ENCODE assay signal across 10 cellular contexts in genomic region chr2:230932556-230933511, GRCh38. TPM values are rescaled to one million over a fixed set of nuclear protein-coding genes. Genes with fewer than 3 reads are reported as not detected.
DNase-seq lines count a peak whose midpoint lies in the region; ATAC-seq and TF ChIP-seq lines count a peak whose summit lies in the region.
"Had no signal": no experiment of that assay in that cellular context is flagged by ENCODE, and none has a peak within 500 bp of the region (broad histone marks: within the 10 kb centered on the region; RNA-seq: fewer than 3 reads in every experiment).

No MANE protein-coding gene starts in this region.

- peak; percentile 60 for DNase-seq in activated effector memory CD4-positive, alpha-beta T cell treated with anti-CD3 and anti-CD28 coated beads, Interleukin-2, amount 50 U/mL, for 16 hours
- DNase-seq in activated effector memory CD4-positive, alpha-beta T cell treated with Interleukin-2 at 50 U/mL for 16 hours = no peak
- peak in 8 of 10 donors; percentile 36 to 81 (median 64) for DNase-seq in dorsolateral prefrontal cortex
- peak; percentile 57 for DNase-seq in lower lobe of right lung
- peak; percentile 89 to 90 for DNase-seq in vagina (ENCODE audit: extremely low spot score in 2 of 2)
- no peak for DNase-seq in hippocampal formation (lab: John Stamatoyannopoulos, UW)
- no peak for DNase-seq in NCI-H2029 treated with DMSO at 0.1 percent for 48 hours (lab: John Stamatoyannopoulos, UW)
- DNase-seq: AML-193; stimulated activated CD4-positive, alpha-beta T cell treated with anti-CD3 and anti-CD28 coated beads, Interleukin-15, amount 100 ng/mL, for 24 hours had no signal

- H3K4me1 ChIP-seq in lower lobe of right lung (peaks cover 8% of the 10 kb centered on the region), vagina (peaks cover 15% of the 10 kb centered on the region)

- no peaks in the 10 kb centered on the region for H3K36me3 ChIP-seq in lower lobe of right lung
- no peaks in the 10 kb centered on the region for H3K36me3 ChIP-seq in vagina

- no peak for TF ChIP-seq CTCF in dorsolateral prefrontal cortex (IDR thresholded peaks at IDR 0.05 in 54 of 56, conservative IDR thresholded peaks at IDR 0.05 in 2 of 56; ENCODE audit: low read depth in 1 of 56, partially characterized antibody in 56 of 56)
- no peak for TF ChIP-seq CTCF in lower lobe of right lung (IDR thresholded peaks at IDR 0.05)
- TF ChIP-seq CTCF in vagina (IDR thresholded peaks at IDR 0.05) = no peak

- H3K27me3 ChIP-seq in dorsolateral prefrontal cortex = no peaks in the 10 kb centered on the region
- no peaks in the 10 kb centered on the region for H3K27me3 ChIP-seq in lower lobe of right lung (ENCODE audit: low read depth)
- H3K27me3 ChIP-seq in vagina = no peaks in the 10 kb centered on the region

- H3K9me3 ChIP-seq in lower lobe of right lung = peaks cover 11% of the 10 kb centered on the region
- no peaks in the 10 kb centered on the region for H3K9me3 ChIP-seq in vagina

- intact Hi-C loops in dorsolateral prefrontal cortex (cut with DNase I) = no loop called here
- intact Hi-C loops in lower lobe of right lung (cut with DNase I) = no loop called here
- intact Hi-C loops in vagina (cut with DNase I) = no loop called here

- H3K4me3 ChIP-seq in dorsolateral prefrontal cortex (no peak overlapping the region), lower lobe of right lung (no peak overlapping the region), vagina (no peak overlapping the region)

- no peak for TF ChIP-seq POLR2A in vagina (IDR thresholded peaks at IDR 0.05)

- peak; percentile 61 to 78 for ATAC-seq in lower lobe of right lung
- no peak for ATAC-seq in HG02870 (IDR thresholded peaks at IDR 0.05; ENCODE audit: unreplicated experiment)

- H3K27ac ChIP-seq in dorsolateral prefrontal cortex = peak overlapping the region in 38 of 59 donors; percentile 13 to 94 (median 68)
- no peak overlapping the region for H3K27ac ChIP-seq in lower lobe of right lung
- H3K27ac ChIP-seq in vagina = peak overlapping the region; percentile 13

RNA-seq across cellular contexts. Expression of gene GPR55, which starts 7.8 kb away (rescaled TPM):
- total RNA-seq in dorsolateral prefrontal cortex (1 to 10 TPM in 74 of 120 experiments, under 1 TPM in 46; 0.14 to 6.3 (median 1.2) TPM), lower lobe of right lung (0.74 TPM), vagina (2.7 TPM)

Comparison
In these comparisons a context has a peak if more than half of its experiments do, and no peak if none do; other contexts are left out.
1. DNase-seq: peak in activated effector memory CD4-positive, alpha-beta T cell treated with anti-CD3 and anti-CD28 coated beads, Interleukin-2, amount 50 U/mL, for 16 hours (single experiment), dorsolateral prefrontal cortex (8 of 10), lower lobe of right lung (single experiment) and vagina (2 of 2); none in activated effector memory CD4-positive, alpha-beta T cell treated with Interleukin-2 at 50 U/mL for 16 hours (single experiment), hippocampal formation (0 of 2) and NCI-H2029 treated with DMSO at 0.1 percent for 48 hours (single experiment).